Comparison of ENCODE assay signal across 12 cellular contexts in genomic region chr4:146310319-146311021, GRCh38.
DNase-seq lines count a peak whose midpoint lies in the region; ATAC-seq lines count a peak whose summit lies in the region.
"Had no signal": no experiment of that assay in that cellular context is flagged by ENCODE, and none has a peak within 500 bp of the region (broad histone marks: within the 10 kb centered on the region; RNA-seq: fewer than 3 reads in every experiment).

No MANE protein-coding gene starts in this region.

- DNase-seq in glomerular visceral epithelial cell (ENCODE audit: extremely low spot score) (no peak), COR-L47 (lab: John Stamatoyannopoulos, UW) (no peak), kidney glomerular epithelial cell (lab: John Stamatoyannopoulos, UW) (no peak), DMS114 treated with DMSO at 0.1 percent for 48 hours (lab: John Stamatoyannopoulos, UW; ENCODE audit: unreplicated experiment) (no peak)
- DNase-seq: activated CD8-positive, alpha-beta memory T cell treated with anti-CD3 and anti-CD28 coated beads, Interleukin-2, amount 10 ng/mL, durations not matched to agents 7 days and 5 days; DMS79 treated with DMSO at 0.1 percent for 48 hours; NCI-H1092; NCI-H524 treated with DMSO at 0.1 percent for 48 hours had no signal

- ATAC-seq in GM18508 (IDR thresholded peaks at IDR 0.05; ENCODE audit: insufficient read depth, unreplicated experiment), result peak; percentile 78
- peak; percentile 81 for ATAC-seq in GM19467 (IDR thresholded peaks at IDR 0.05; ENCODE audit: unreplicated experiment)
- peak; percentile 81 for ATAC-seq in HG02840 (IDR thresholded peaks at IDR 0.05; ENCODE audit: low FRiP score, unreplicated experiment)
- ATAC-seq in HG03378 (IDR thresholded peaks at IDR 0.05; ENCODE audit: unreplicated experiment), result peak; percentile 87
- ATAC-seq: activated CD8-positive, alpha-beta memory T cell treated with anti-CD3 and anti-CD28 coated beads, Interleukin-2, amount 10 ng/mL, durations not matched to agents 7 days and 5 days had no signal
